Comparison of ENCODE assay signal across 8 cellular contexts in genomic region chr6:37696841-37697735, GRCh38. TPM values are rescaled to one million over a fixed set of nuclear protein-coding genes. Genes with fewer than 3 reads are reported as not detected.
A peak's percentile ranks its signal among the peaks of the same experiment; 100 is the strongest.
DNase-seq lines count a peak whose midpoint lies in the region; ATAC-seq and TF ChIP-seq lines count a peak whose summit lies in the region.

No MANE protein-coding gene starts in this region.

- H3K27ac ChIP-seq in foreskin keratinocyte (no peak overlapping the region), parathyroid adenoma (peak overlapping the region; percentile 71)

- H3K36me3 Mint-ChIP-seq in activated T-cell treated with anti-CD3 and anti-CD28 coated beads, Interleukin-2, amount 50 U/mL, for 4 hours (ENCODE audit: insufficient read depth), result no peaks in the 10 kb centered on the region

- H3K4me3 Mint-ChIP-seq in activated T-cell treated with anti-CD3 and anti-CD28 coated beads, Interleukin-2, amount 50 U/mL, for 4 hours, result peak overlapping the region; percentile 97

- peak overlapping the region; percentile 61 for H3K4me3 ChIP-seq in GM12864 (ENCODE audit: low read depth, low read length)
- peak overlapping the region; percentile 62 for H3K4me3 ChIP-seq in LNCaP clone FGC (ENCODE audit: low read depth, low read length)
- H3K4me3 ChIP-seq in parathyroid adenoma (ENCODE audit: low read depth, low read length), result peak overlapping the region; percentile 58

- peaks cover 39% of the 10 kb centered on the region for H3K27me3 Mint-ChIP-seq in activated T-cell treated with anti-CD3 and anti-CD28 coated beads, Interleukin-2, amount 50 U/mL, for 4 hours (ENCODE audit: low read depth)

- H3K4me1 Mint-ChIP-seq in activated T-cell treated with anti-CD3 and anti-CD28 coated beads, Interleukin-2, amount 50 U/mL, for 4 hours (ENCODE audit: low read depth), result peaks cover 19% of the 10 kb centered on the region

- peak; percentile 27 to 41 for ATAC-seq in activated T-cell treated with anti-CD3 and anti-CD28 coated beads, Interleukin-2, amount 50 U/mL, for 4 hours
- ATAC-seq in foreskin keratinocyte (peak; percentile 2), HG02623 (IDR thresholded peaks at IDR 0.05; ENCODE audit: unreplicated experiment) (no peak)

- H3K36me3 ChIP-seq in parathyroid adenoma (ENCODE audit: control insufficient read depth, insufficient read depth, low read length), result no peaks in the 10 kb centered on the region

- H3K9me3 Mint-ChIP-seq in activated T-cell treated with anti-CD3 and anti-CD28 coated beads, Interleukin-2, amount 50 U/mL, for 4 hours, result no peaks in the 10 kb centered on the region

- H3K79me2 ChIP-seq in parathyroid adenoma, result peaks cover 8% of the 10 kb centered on the region

- peaks cover 83% of the 10 kb centered on the region for H3K27me3 ChIP-seq in foreskin keratinocyte
- no peaks in the 10 kb centered on the region for H3K27me3 ChIP-seq in parathyroid adenoma (ENCODE audit: control insufficient read depth, insufficient read depth, low read length)

- H3K4me1 ChIP-seq in foreskin keratinocyte, result no peaks in the 10 kb centered on the region
- peaks cover 5% of the 10 kb centered on the region for H3K4me1 ChIP-seq in parathyroid adenoma

- peak overlapping the region; percentile 89 for H3K4me2 ChIP-seq in parathyroid adenoma (ENCODE audit: low read length)

- TF ChIP-seq CTCF in GM12864 (IDR thresholded peaks at IDR 0.05; ENCODE audit: low read depth, low read length, missing control alignments) (no peak), LNCaP clone FGC (IDR thresholded peaks at IDR 0.05; ENCODE audit: control insufficient read depth, extremely low read depth, insufficient read depth) (no peak), foreskin keratinocyte (conservative IDR thresholded peaks at IDR 0.05) (peak; percentile 22), parathyroid adenoma (IDR thresholded peaks at IDR 0.05) (peak; percentile 19)

- H3K9ac ChIP-seq in parathyroid adenoma, result peak overlapping the region; percentile 24

- peak overlapping the region; percentile 94 for H2AFZ ChIP-seq in parathyroid adenoma

- no peaks in the 10 kb centered on the region for H3K9me3 ChIP-seq in parathyroid adenoma (ENCODE audit: control insufficient read depth, low read length)

- DNase-seq in GM12864 (ENCODE audit: low read depth) (no peak), LNCaP clone FGC (ENCODE audit: low read depth) (no peak), foreskin keratinocyte (no peak), OCI-M2 (lab: John Stamatoyannopoulos, UW; ENCODE audit: unreplicated experiment) (no peak), DMS114 treated with DMSO at 0.1 percent for 48 hours (lab: John Stamatoyannopoulos, UW; ENCODE audit: unreplicated experiment) (no peak)
- DNase-seq in activated T-cell treated with anti-CD3 and anti-CD28 coated beads, Interleukin-2, amount 50 U/mL, for 4 hours, result peak; percentile 42

RNA-seq across cellular contexts. Expression of gene MDGA1, which starts 0.6 kb away (rescaled TPM):
- 1 to 10 TPM; 1.2 to 5.3 (median 2.3) TPM for total RNA-seq in activated T-cell treated with anti-CD3 and anti-CD28 coated beads, Interleukin-2, amount 50 U/mL, for 4 hours
- 0.32 and 1.5 TPM in 2 replicates for total RNA-seq in foreskin keratinocyte
- polyA plus RNA-seq in foreskin keratinocyte, result 0.18 and 1.0 TPM in 2 replicates

Comparison
In these comparisons a context has a peak if more than half of its experiments do, and no peak if none do; other contexts are left out.
1. CTCF ChIP-seq: peak in foreskin keratinocyte (single experiment) and parathyroid adenoma (single experiment); none in GM12864 (single experiment) and LNCaP clone FGC (single experiment).
2. Peak in every context shown above with its lines, with median percentiles within 50 percentile points of each other: H3K4me3 ChIP-seq.